ENCODE assay signal across 33 cellular contexts in the genomic region with DNA sequence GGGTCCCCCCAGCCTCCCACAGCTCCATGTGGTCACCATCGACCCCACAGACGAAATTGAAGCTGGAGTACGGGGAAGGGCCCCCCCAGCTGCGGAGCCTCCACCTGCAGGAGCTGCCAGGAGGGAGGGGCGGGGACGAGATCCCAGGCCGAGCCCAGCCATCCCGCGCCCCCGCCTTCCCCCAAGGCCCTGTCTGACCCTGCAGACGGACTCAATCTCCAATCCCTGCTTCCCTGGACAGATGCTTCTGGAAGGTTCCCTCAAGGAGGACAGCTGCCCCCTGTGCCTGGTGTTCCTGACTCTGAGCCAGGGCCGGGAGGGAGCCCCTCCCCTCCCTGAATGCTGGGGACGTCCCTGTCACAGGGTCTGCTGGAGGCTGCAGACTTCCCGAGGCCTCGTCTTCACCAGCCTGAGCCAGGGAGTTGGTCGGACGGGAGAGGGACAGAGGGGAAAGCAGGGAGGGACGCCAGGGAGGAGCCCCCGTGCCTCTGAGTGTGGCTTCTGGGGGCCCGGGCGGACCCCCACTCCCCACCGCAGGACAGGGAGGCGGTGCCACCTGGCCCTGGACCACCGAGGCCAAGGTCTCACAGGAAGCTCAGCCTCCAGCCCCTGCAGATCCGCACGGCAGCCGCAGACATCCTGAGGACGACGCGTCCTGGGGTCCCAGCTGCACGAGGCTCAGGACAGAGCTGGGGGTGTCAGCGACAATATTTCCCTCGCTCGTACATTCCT. TPM values are rescaled to one million over a fixed set of nuclear protein-coding genes. Genes with fewer than 3 reads are reported as not detected.
"Had no signal": no experiment of that assay in that cellular context is flagged by ENCODE, and none has a peak within 500 bp of the region (broad histone marks: within the 10 kb centered on the region; RNA-seq: fewer than 3 reads in every experiment).

No MANE protein-coding gene starts in this region.

- H3K27me3 ChIP-seq: ovary, right atrium auricular region, right lobe of liver, uterus had no signal

- H3K4me1 ChIP-seq: left lung, lower lobe of right lung, right atrium auricular region, right lobe of liver, uterus had no signal

- DNase-seq: hypothalamus; immature natural killer cell; kidney; left colon; left lung; lower lobe of right lung; mammary epithelial cell; mesenchymal stem cell; naive thymus-derived CD8-positive, alpha-beta T cell; ovary; right lobe of liver; stimulated activated CD4-positive, alpha-beta T cell treated with anti-CD3 and anti-CD28 coated beads, Interleukin-1b, Interleukin-23, amount 100 ng/mL, for 48 hours; stimulated activated CD4-positive, alpha-beta T cell treated with anti-CD3 and anti-CD28 coated beads, Interleukin-2, amount 100 ng/mL, for 48 hours; stimulated activated CD4-positive, alpha-beta T cell treated with anti-CD3 and anti-CD28 coated beads, Interleukin-4, amount 100 ng/mL, for 4 hours; stimulated activated CD8-positive, alpha-beta memory T cell treated with anti-CD3 and anti-CD28 coated beads, Interleukin-4, amount 100 ng/mL, for 48 hours; stimulated activated naive CD4-positive, alpha-beta T cell treated with Interleukin-2 at 50 U/mL for 16 hours; stimulated activated naive CD8-positive, alpha-beta T cell treated with anti-CD3 and anti-CD28 coated beads, Interleukin-15, amount 100 ng/mL, for 72 hours; substantia nigra; uterus had no signal

- H3K4me3 ChIP-seq: left lung, lower lobe of right lung, ovary, right atrium auricular region, right lobe of liver, smooth muscle cell, tibial nerve, uterus had no signal

- H3K4me2 ChIP-seq: smooth muscle cell had no signal

- H3K36me3 ChIP-seq: left lung, lower lobe of right lung, ovary, right atrium auricular region, right lobe of liver, tibial nerve, uterus had no signal

- H3K27ac ChIP-seq: left lung, lower lobe of right lung, ovary, right atrium auricular region, right lobe of liver, tibial nerve, uterus had no signal

- H3K9me3 ChIP-seq: left lung, lower lobe of right lung, ovary, right atrium auricular region, right lobe of liver, tibial nerve, uterus had no signal

RNA-seq across cellular contexts. Expression of gene C1QTNF8, which starts 21.3 kb away (rescaled TPM):
- total RNA-seq: kidney; left colon; left lung; liver; lower lobe of right lung; mammary epithelial cell; mucosa of gallbladder; naive thymus-derived CD8-positive, alpha-beta T cell; omental fat pad; progenitor cell of endocrine pancreas; pulmonary artery endothelial cell; renal cortical epithelial cell; right atrium auricular region; right lobe of liver; skeletal muscle tissue; smooth muscle cell; tibial nerve; ureter; uterus had no signal
- polyA plus RNA-seq: immature natural killer cell; liver; mammary epithelial cell; naive thymus-derived CD8-positive, alpha-beta T cell; ovary; smooth muscle cell had no signal

RNA-seq across cellular contexts. Expression of gene CACNA1H, which starts 35.6 kb away (rescaled TPM):
- total RNA-seq: mammary epithelial cell had no signal

RNA-seq across cellular contexts. Expression of gene SSTR5, which starts 44.8 kb away (rescaled TPM):
- total RNA-seq: left lung; liver; lower lobe of right lung; mammary epithelial cell; naive thymus-derived CD8-positive, alpha-beta T cell; neural crest cell; ovary; right lobe of liver; skeletal muscle tissue; smooth muscle cell; temporal lobe; tibial nerve; uterus had no signal
- polyA plus RNA-seq: immature natural killer cell; liver; mammary epithelial cell; naive thymus-derived CD8-positive, alpha-beta T cell; ovary; smooth muscle cell; thymus had no signal
